ENCODE assay signal across 37 cellular contexts in the genomic region with DNA sequence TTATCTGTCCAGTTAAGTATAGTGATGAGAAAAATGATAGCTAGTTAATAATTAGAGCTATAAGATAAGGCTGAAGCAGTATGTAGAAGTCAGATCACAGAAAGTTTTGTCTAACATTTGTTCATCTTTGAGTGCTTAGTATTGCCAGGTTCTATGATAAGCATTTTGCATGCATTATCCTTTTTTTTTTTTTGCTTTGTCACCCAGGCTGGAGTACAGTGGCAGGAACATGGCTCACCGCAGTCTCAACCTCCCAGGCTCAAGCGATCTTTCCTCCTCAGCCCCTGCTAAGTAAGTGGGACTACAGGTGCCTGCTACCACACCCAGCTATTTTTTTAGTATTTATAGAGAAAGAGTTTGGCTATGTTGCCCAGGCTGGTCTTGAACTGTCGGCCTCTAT. TPM values are rescaled to one million over a fixed set of nuclear protein-coding genes. Genes with fewer than 3 reads are reported as not detected.
"Had no signal": no experiment of that assay in that cellular context is flagged by ENCODE, and none has a peak within 500 bp of the region (broad histone marks: within the 10 kb centered on the region; RNA-seq: fewer than 3 reads in every experiment).

No MANE protein-coding gene starts in this region.

- H3K4me1 ChIP-seq: adrenal gland, breast epithelium, esophagus squamous epithelium, gastroesophageal sphincter, heart right ventricle had no signal

- H3K9me3 Mint-ChIP-seq: activated B cell treated with CpG ODN at 0.5 μM for 24 hours; activated CD8-positive, alpha-beta T cell treated with anti-CD3 and anti-CD28 coated beads for 36 hours; activated naive CD4-positive, alpha-beta T cell treated with anti-CD3 and anti-CD28 coated beads for 36 hours; activated naive CD4-positive, alpha-beta T cell treated with anti-CD3 and anti-CD28 coated beads, Interleukin-2, amount 50 U/mL, for 24 hours; activated naive CD8-positive, alpha-beta T cell treated with anti-CD3 and anti-CD28 coated beads for 36 hours; activated naive CD8-positive, alpha-beta T cell treated with anti-CD3 and anti-CD28 coated beads, Interleukin-2, amount 50 U/mL, for 24 hours; activated T-cell treated with anti-CD3 and anti-CD28 coated beads, Interleukin-2, amount 50 U/mL, for 4 hours; activated T-helper 17 cell treated with anti-CD3 and anti-CD28 coated beads, Interleukin-2, amount 50 U/mL, for 72 hours; brain; effector memory CD8-positive, alpha-beta T cell; T-helper 2 cell treated with Interferon-gamma antibody and Interleukin-4, amounts not matched to agents 5 μg/mL and 100 μg/mL, for 36 hours had no signal

- H3K27ac ChIP-seq: adrenal gland, breast epithelium, cardiac muscle cell, esophagus squamous epithelium, gastroesophageal sphincter, heart right ventricle had no signal

- H3K27ac Mint-ChIP-seq: activated B cell treated with CpG ODN at 0.5 μM for 24 hours; activated CD8-positive, alpha-beta T cell treated with anti-CD3 and anti-CD28 coated beads for 36 hours; activated naive CD4-positive, alpha-beta T cell treated with anti-CD3 and anti-CD28 coated beads for 36 hours; activated naive CD4-positive, alpha-beta T cell treated with anti-CD3 and anti-CD28 coated beads, Interleukin-2, amount 50 U/mL, for 24 hours; activated naive CD8-positive, alpha-beta T cell treated with anti-CD3 and anti-CD28 coated beads for 36 hours; activated naive CD8-positive, alpha-beta T cell treated with anti-CD3 and anti-CD28 coated beads, Interleukin-2, amount 50 U/mL, for 24 hours; activated T-helper 17 cell treated with anti-CD3 and anti-CD28 coated beads, Interleukin-2, amount 50 U/mL, for 72 hours; brain; effector memory CD8-positive, alpha-beta T cell; T-helper 17 cell; T-helper 2 cell treated with Interferon-gamma antibody and Interleukin-4, amounts not matched to agents 5 μg/mL and 100 μg/mL, for 36 hours had no signal

- DNase-seq: activated B cell treated with CpG ODN at 0.5 μM for 24 hours; activated CD4-positive, alpha-beta T cell treated with anti-CD3 and anti-CD28 coated beads for 48 hours; activated CD4-positive, alpha-beta T cell treated with anti-CD3 and anti-CD28 coated beads, Interleukin-2, amount 50 U/mL, for 1 hour; activated CD4-positive, alpha-beta T cell treated with anti-CD3 and anti-CD28 coated beads, Interleukin-2, amount 50 U/mL, for 48 hours; activated CD8-positive, alpha-beta memory T cell treated with anti-CD3 and anti-CD28 coated beads for 24 hours; activated CD8-positive, alpha-beta T cell treated with anti-CD3 and anti-CD28 coated beads for 36 hours; activated effector memory CD4-positive, alpha-beta T cell treated with Interleukin-2 at 50 U/mL for 16 hours; activated gamma-delta T cell treated with Interleukin-2 at 50 U/mL for 16 hours; activated naive CD4-positive, alpha-beta T cell treated with anti-CD3 and anti-CD28 coated beads for 36 hours; activated naive CD8-positive, alpha-beta T cell treated with anti-CD3 and anti-CD28 coated beads for 36 hours; activated naive CD8-positive, alpha-beta T cell treated with anti-CD3 and anti-CD28 coated beads, Interleukin-2, amount 50 U/mL, for 24 hours; activated T-cell treated with anti-CD3 and anti-CD28 coated beads, Interleukin-2, amount 50 U/mL, for 4 hours; adrenal gland; amygdala; aorta; central memory CD4-positive, alpha-beta T cell; cerebellar nuclear complex; cortex of kidney; dermis blood vessel endothelial cell; effector CD4-positive, alpha-beta T cell; effector memory CD8-positive, alpha-beta T cell; esophagus squamous epithelium; foreskin melanocyte; heart right ventricle; T-helper 1 cell; T-helper 17 cell; T1000 had no signal

- H3K36me3 ChIP-seq: adrenal gland, breast epithelium, cardiac muscle cell, esophagus squamous epithelium, gastroesophageal sphincter, heart right ventricle had no signal

- H3K4me3 ChIP-seq: adrenal gland, breast epithelium, cardiac muscle cell, esophagus squamous epithelium, gastroesophageal sphincter, heart right ventricle had no signal

- H3K4me3 Mint-ChIP-seq: activated B cell treated with CpG ODN at 0.5 μM for 24 hours; activated CD8-positive, alpha-beta T cell treated with anti-CD3 and anti-CD28 coated beads for 36 hours; activated naive CD4-positive, alpha-beta T cell treated with anti-CD3 and anti-CD28 coated beads for 36 hours; activated naive CD4-positive, alpha-beta T cell treated with anti-CD3 and anti-CD28 coated beads, Interleukin-2, amount 50 U/mL, for 24 hours; activated naive CD8-positive, alpha-beta T cell treated with anti-CD3 and anti-CD28 coated beads for 36 hours; activated naive CD8-positive, alpha-beta T cell treated with anti-CD3 and anti-CD28 coated beads, Interleukin-2, amount 50 U/mL, for 24 hours; activated T-cell treated with anti-CD3 and anti-CD28 coated beads, Interleukin-2, amount 50 U/mL, for 4 hours; activated T-helper 17 cell treated with anti-CD3 and anti-CD28 coated beads, Interleukin-2, amount 50 U/mL, for 72 hours; brain; effector memory CD8-positive, alpha-beta T cell; T-helper 17 cell; T-helper 2 cell treated with Interferon-gamma antibody and Interleukin-4, amounts not matched to agents 5 μg/mL and 100 μg/mL, for 36 hours had no signal

- H3K4me1 Mint-ChIP-seq: activated B cell treated with CpG ODN at 0.5 μM for 24 hours; activated naive CD4-positive, alpha-beta T cell treated with anti-CD3 and anti-CD28 coated beads, Interleukin-2, amount 50 U/mL, for 24 hours; activated naive CD8-positive, alpha-beta T cell treated with anti-CD3 and anti-CD28 coated beads for 36 hours; activated naive CD8-positive, alpha-beta T cell treated with anti-CD3 and anti-CD28 coated beads, Interleukin-2, amount 50 U/mL, for 24 hours; activated T-helper 17 cell treated with anti-CD3 and anti-CD28 coated beads, Interleukin-2, amount 50 U/mL, for 72 hours; brain; T-helper 17 cell had no signal

- H3K27me3 Mint-ChIP-seq: brain had no signal

- H3K27me3 ChIP-seq: adrenal gland, breast epithelium, cardiac muscle cell, esophagus squamous epithelium, gastroesophageal sphincter had no signal

- H3K9me3 ChIP-seq: adrenal gland, breast epithelium, esophagus squamous epithelium, gastroesophageal sphincter had no signal

- H3K36me3 Mint-ChIP-seq: activated naive CD4-positive, alpha-beta T cell treated with anti-CD3 and anti-CD28 coated beads, Interleukin-2, amount 50 U/mL, for 24 hours; activated naive CD8-positive, alpha-beta T cell treated with anti-CD3 and anti-CD28 coated beads for 36 hours; brain had no signal

- ATAC-seq: activated CD4-positive, CD25-positive, alpha-beta regulatory T cell treated with anti-CD3 and anti-CD28 coated beads, Interleukin-2, amount 50 U/mL, for 24 hours; activated CD8-positive, alpha-beta T cell treated with anti-CD3 and anti-CD28 coated beads for 36 hours; activated naive CD8-positive, alpha-beta T cell treated with anti-CD3 and anti-CD28 coated beads, Interleukin-2, amount 50 U/mL, for 24 hours; activated T-cell treated with anti-CD3 and anti-CD28 coated beads, Interleukin-2, amount 50 U/mL, for 4 hours; activated T-helper 17 cell treated with anti-CD3 and anti-CD28 coated beads, Interleukin-2, amount 50 U/mL, for 72 hours; effector memory CD8-positive, alpha-beta T cell; gastroesophageal sphincter; heart right ventricle; T-helper 17 cell had no signal

RNA-seq across cellular contexts. Expression of a gene that starts 17.5 kb away (rescaled TPM):
- total RNA-seq: activated B cell treated with CpG ODN at 0.5 μM for 24 hours; activated CD8-positive, alpha-beta T cell treated with anti-CD3 and anti-CD28 coated beads for 36 hours; activated naive CD4-positive, alpha-beta T cell treated with anti-CD3 and anti-CD28 coated beads for 36 hours; aorta; cardiac muscle cell; dermis blood vessel endothelial cell; esophagus squamous epithelium; fibroblast of lung; glomerular endothelial cell; T-helper 17 cell had no signal
- polyA plus RNA-seq: aorta, cardiac muscle cell had no signal
